In genomic region chr2:46776687-46777327, GRCh38 we compare ENCODE assay signal across 9 cellular contexts.
DNase-seq lines count a peak whose midpoint lies in the region; ATAC-seq and TF ChIP-seq lines count a peak whose summit lies in the region.
"Had no signal": no experiment of that assay in that cellular context is flagged by ENCODE, and none has a peak within 500 bp of the region (broad histone marks: within the 10 kb centered on the region; RNA-seq: fewer than 3 reads in every experiment).

No MANE protein-coding gene starts in this region.

- no peaks in the 10 kb centered on the region for H3K36me3 Mint-ChIP-seq in WTC11
- no peaks in the 10 kb centered on the region for H3K36me3 Mint-ChIP-seq in naive B cell

- H3K4me1 Mint-ChIP-seq in WTC11 (peaks cover 5% of the 10 kb centered on the region), naive B cell (peaks cover 0 to 7% (median 3%) of the 10 kb centered on the region in 3 donors)

- H3K27me3 Mint-ChIP-seq in WTC11 (ENCODE audit: low read depth) (no peaks in the 10 kb centered on the region), naive B cell (peaks cover 0 to 8% (median 0%) of the 10 kb centered on the region in 3 donors)

- H3K9ac ChIP-seq in endocrine pancreas (ENCODE audit: control insufficient read depth, insufficient read depth, low read length) = no peak overlapping the region

- H3K4me3 Mint-ChIP-seq in WTC11 = no peak overlapping the region
- no peak overlapping the region for H3K4me3 Mint-ChIP-seq in naive B cell

- CTCF ChIA-PET in WTC11 (lab: Charles Lee) = interaction anchor here (0.6 to 5.9 kb wide), 20 partner anchors 8 to 306 kb away, joined by 3 to 118 read pairs (median 4); no protein-coding TSS in a partner anchor

- 0 out of 2 replicates have a peak, but pooled peaks have one; percentile 14 for ATAC-seq in WTC11
- ATAC-seq in naive B cell (ENCODE audit: low read depth in 2 of 2) = peak in 1 of 2 donors; percentile 39
- no peak for ATAC-seq in thoracic aorta (ENCODE audit: insufficient number of reproducible peaks, low FRiP score, low read depth)
- no peak for ATAC-seq in HG02571 (IDR thresholded peaks at IDR 0.05; ENCODE audit: unreplicated experiment)

- H3K4me3 ChIP-seq in endocrine pancreas (ENCODE audit: control insufficient read depth, insufficient read depth, low read length) (peak overlapping the region; percentile 44), thoracic aorta (no peak overlapping the region)

- H3K4me1 ChIP-seq in endocrine pancreas (ENCODE audit: control insufficient read depth, insufficient read depth, low read length) = no peaks in the 10 kb centered on the region
- peaks cover 16 to 26% of the 10 kb centered on the region in 2 donors for H3K4me1 ChIP-seq in thoracic aorta (ENCODE audit: control insufficient read depth in 1 of 2, low read depth in 2 of 2)

- DNase-seq in NCI-H524 (lab: John Stamatoyannopoulos, UW) = peak; percentile 51 to 63
- no peak for DNase-seq in NCI-H524 treated with DMSO at 0.1 percent for 48 hours (lab: John Stamatoyannopoulos, UW)
- DNase-seq in NCI-H1105 treated with DMSO at 0.1 percent for 48 hours (lab: John Stamatoyannopoulos, UW) = peak; percentile 19
- DNase-seq in WTC11 (ENCODE audit: low spot score) = peak; percentile 68
- peak; percentile 42 for DNase-seq in naive B cell
- DNase-seq in thoracic aorta (ENCODE audit: low spot score) = no peak

- H3K27ac ChIP-seq in thoracic aorta = no peak overlapping the region
- H3K27ac ChIP-seq: epithelial cell of prostate had no signal

- H3K9me3 Mint-ChIP-seq in WTC11 (no peaks in the 10 kb centered on the region), naive B cell (no peaks in the 10 kb centered on the region)

- TF ChIP-seq CTCF in WTC11 (IDR thresholded peaks at IDR 0.05) = no peak; the same call in 1 of the 2 replicates
- TF ChIP-seq CTCF in thoracic aorta (IDR thresholded peaks at IDR 0.05) = peak; percentile 55

- no peaks in the 10 kb centered on the region for H3K9me3 ChIP-seq in endocrine pancreas (ENCODE audit: control insufficient read depth, low read length)
- H3K9me3 ChIP-seq in thoracic aorta = no peaks in the 10 kb centered on the region

- POLR2A ChIA-PET in WTC11 (lab: Charles Lee) = interaction anchor here (0.9 kb wide), 1 partner anchor 11 kb away, joined by 3 read pairs; no protein-coding TSS in a partner anchor

- no peak overlapping the region for H3K27ac Mint-ChIP-seq in WTC11
- H3K27ac Mint-ChIP-seq in naive B cell = no peak overlapping the region

- H3K27me3 ChIP-seq in endocrine pancreas (ENCODE audit: control insufficient read depth, insufficient read depth, low read length) (no peaks in the 10 kb centered on the region), thoracic aorta (replicated peaks; ENCODE audit: insufficient read depth) (no peaks in the 10 kb centered on the region)

- no peaks in the 10 kb centered on the region for H3K36me3 ChIP-seq in endocrine pancreas (ENCODE audit: control insufficient read depth, insufficient read depth, low read length)
- H3K36me3 ChIP-seq in thoracic aorta = no peaks in the 10 kb centered on the region

TF ChIP-seq in WTC11, 78 proteins besides CTCF, POLR2A, EP300 and RAD21:
- TF ChIP-seq ZNF416 (CRISPR knock-in tag; IDR thresholded peaks at IDR 0.05) = no peak
- TF ChIP-seq SMAD3 (CRISPR knock-in tag; IDR thresholded peaks at IDR 0.05; ENCODE audit: borderline replicate concordance) = no peak
- TF ChIP-seq ATF1 (CRISPR knock-in tag; IDR thresholded peaks at IDR 0.05) = no peak
- TF ChIP-seq GTF2I (CRISPR knock-in tag; conservative IDR thresholded peaks at IDR 0.05) = no peak
- TF ChIP-seq E2F4 (CRISPR knock-in tag; IDR thresholded peaks at IDR 0.05; ENCODE audit: borderline replicate concordance, low read depth) = no peak
- TF ChIP-seq, protein P1, sequence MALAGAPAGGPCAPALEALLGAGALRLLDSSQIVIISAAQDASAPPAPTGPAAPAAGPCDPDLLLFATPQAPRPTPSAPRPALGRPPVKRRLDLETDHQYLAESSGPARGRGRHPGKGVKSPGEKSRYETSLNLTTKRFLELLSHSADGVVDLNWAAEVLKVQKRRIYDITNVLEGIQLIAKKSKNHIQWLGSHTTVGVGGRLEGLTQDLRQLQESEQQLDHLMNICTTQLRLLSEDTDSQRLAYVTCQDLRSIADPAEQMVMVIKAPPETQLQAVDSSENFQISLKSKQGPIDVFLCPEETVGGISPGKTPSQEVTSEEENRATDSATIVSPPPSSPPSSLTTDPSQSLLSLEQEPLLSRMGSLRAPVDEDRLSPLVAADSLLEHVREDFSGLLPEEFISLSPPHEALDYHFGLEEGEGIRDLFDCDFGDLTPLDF (CRISPR knock-in tag; IDR thresholded peaks at IDR 0.05) = no peak
- TF ChIP-seq, protein P2, sequence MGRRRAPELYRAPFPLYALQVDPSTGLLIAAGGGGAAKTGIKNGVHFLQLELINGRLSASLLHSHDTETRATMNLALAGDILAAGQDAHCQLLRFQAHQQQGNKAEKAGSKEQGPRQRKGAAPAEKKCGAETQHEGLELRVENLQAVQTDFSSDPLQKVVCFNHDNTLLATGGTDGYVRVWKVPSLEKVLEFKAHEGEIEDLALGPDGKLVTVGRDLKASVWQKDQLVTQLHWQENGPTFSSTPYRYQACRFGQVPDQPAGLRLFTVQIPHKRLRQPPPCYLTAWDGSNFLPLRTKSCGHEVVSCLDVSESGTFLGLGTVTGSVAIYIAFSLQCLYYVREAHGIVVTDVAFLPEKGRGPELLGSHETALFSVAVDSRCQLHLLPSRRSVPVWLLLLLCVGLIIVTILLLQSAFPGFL (CRISPR knock-in tag; IDR thresholded peaks at IDR 0.05; ENCODE audit: borderline replicate concordance) = no peak
- no peak for TF ChIP-seq ZNF317 (CRISPR knock-in tag; IDR thresholded peaks at IDR 0.05; ENCODE audit: borderline replicate concordance, low read depth)
- no peak for TF ChIP-seq ZNF263 (CRISPR knock-in tag; IDR thresholded peaks at IDR 0.05; ENCODE audit: low read depth)

Comparison
In these comparisons a context has a peak if more than half of its experiments do, and no peak if none do; other contexts are left out.
1. DNase-seq: peak in NCI-H524 (2 of 2), NCI-H1105 treated with DMSO at 0.1 percent for 48 hours (single experiment), WTC11 (single experiment) and naive B cell (single experiment); none in NCI-H524 treated with DMSO at 0.1 percent for 48 hours (single experiment) and thoracic aorta (single experiment).